10 cellular contexts compared by ENCODE assay signal in the genomic region with DNA sequence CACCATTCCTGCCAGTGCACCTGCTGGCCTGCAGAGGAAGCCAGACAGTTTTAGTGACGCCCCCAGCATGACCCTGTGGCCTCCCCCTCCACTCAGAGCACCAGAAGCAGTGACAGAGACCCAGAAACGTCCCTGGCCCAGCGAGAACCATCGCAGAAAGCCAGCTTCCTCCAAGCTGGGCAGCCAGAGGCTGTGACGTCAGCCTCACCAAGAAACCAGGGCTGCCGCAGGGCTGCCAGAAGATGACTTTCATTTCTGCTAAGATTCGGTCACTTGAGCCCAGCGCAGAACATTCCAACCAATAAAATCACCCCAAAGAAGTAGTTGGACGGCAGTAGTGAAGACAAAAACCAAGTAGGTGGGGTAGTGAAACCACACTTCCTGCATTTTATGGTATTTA. TPM values are rescaled to one million over a fixed set of nuclear protein-coding genes. Genes with fewer than 3 reads are reported as not detected.
A peak's percentile ranks its signal among the peaks of the same experiment; 100 is the strongest.
DNase-seq lines count a peak whose midpoint lies in the region; ATAC-seq and TF ChIP-seq lines count a peak whose summit lies in the region.
"Had no signal": no experiment of that assay in that cellular context is flagged by ENCODE, and none has a peak within 500 bp of the region (broad histone marks: within the 10 kb centered on the region; RNA-seq: fewer than 3 reads in every experiment).

No MANE protein-coding gene starts in this region.

- CTCF ChIA-PET in activated CD8-positive, alpha-beta T cell treated with anti-CD3 and anti-CD28 coated beads for 36 hours (lab: Charles Lee) = interaction anchor here (0.7 to 2.7 kb wide), 3 partner anchors 20 to 113 kb away, joined by 3 to 17 read pairs (median 4); no protein-coding TSS in a partner anchor
- CTCF ChIA-PET in WTC11 (lab: Charles Lee) = interaction anchor here (1.1 to 1.4 kb wide), 2 partner anchors 16 to 20 kb away, joined by 3 to 6 read pairs; no protein-coding TSS in a partner anchor

- H3K9me3 Mint-ChIP-seq in activated CD8-positive, alpha-beta T cell treated with anti-CD3 and anti-CD28 coated beads for 36 hours = no peaks in the 10 kb centered on the region
- H3K9me3 Mint-ChIP-seq in WTC11 = no peaks in the 10 kb centered on the region

- peaks cover 6% of the 10 kb centered on the region for H3K4me1 Mint-ChIP-seq in activated CD8-positive, alpha-beta T cell treated with anti-CD3 and anti-CD28 coated beads for 36 hours (ENCODE audit: low read depth)
- H3K4me1 Mint-ChIP-seq in WTC11 = peaks cover 10% of the 10 kb centered on the region

- no peak overlapping the region for H3K27ac Mint-ChIP-seq in activated CD8-positive, alpha-beta T cell treated with anti-CD3 and anti-CD28 coated beads for 36 hours
- H3K27ac Mint-ChIP-seq in WTC11 = no peak overlapping the region

- no peaks in the 10 kb centered on the region for H3K36me3 Mint-ChIP-seq in activated CD8-positive, alpha-beta T cell treated with anti-CD3 and anti-CD28 coated beads for 36 hours (ENCODE audit: low read depth)
- no peaks in the 10 kb centered on the region for H3K36me3 Mint-ChIP-seq in WTC11

- no peak for TF ChIP-seq CTCF in activated CD8-positive, alpha-beta T cell treated with anti-CD3 and anti-CD28 coated beads for 36 hours (IDR thresholded peaks at IDR 0.05)
- no peak for TF ChIP-seq CTCF in WTC11 (IDR thresholded peaks at IDR 0.05)

- H3K27me3 Mint-ChIP-seq in activated CD8-positive, alpha-beta T cell treated with anti-CD3 and anti-CD28 coated beads for 36 hours = peaks cover 15% of the 10 kb centered on the region
- peaks cover 70% of the 10 kb centered on the region for H3K27me3 Mint-ChIP-seq in WTC11 (ENCODE audit: low read depth)

- H3K4me3 Mint-ChIP-seq in activated CD8-positive, alpha-beta T cell treated with anti-CD3 and anti-CD28 coated beads for 36 hours = no peak overlapping the region
- H3K4me3 Mint-ChIP-seq in WTC11 = no peak overlapping the region

- intact Hi-C loops in activated CD8-positive, alpha-beta T cell treated with anti-CD3 and anti-CD28 coated beads for 36 hours (cut with micrococcal nuclease) = loop anchor here (10.0 kb wide), 1 partner anchor 956 kb away; no protein-coding TSS in a partner anchor

- DNase-seq in ELR (ENCODE audit: low read depth) (peak; percentile 47), pons (ENCODE audit: low spot score) (peak; percentile 37), WTC11 (ENCODE audit: low spot score) (no peak), NCI-H1048 (lab: John Stamatoyannopoulos, UW) (no peak)
- peak; percentile 38 for DNase-seq in activated CD8-positive, alpha-beta T cell treated with anti-CD3 and anti-CD28 coated beads for 36 hours
- DNase-seq: SW 1271 had no signal

- POLR2A ChIA-PET in activated CD8-positive, alpha-beta T cell treated with anti-CD3 and anti-CD28 coated beads for 36 hours (lab: Charles Lee) = no interaction called here
- POLR2A ChIA-PET in WTC11 (lab: Charles Lee) = no interaction called here

- ATAC-seq in HG02981 (IDR thresholded peaks at IDR 0.05; ENCODE audit: unreplicated experiment) (peak; percentile 37), GM21360 (IDR thresholded peaks at IDR 0.05; ENCODE audit: unreplicated experiment) (no peak), WTC11 (no peak), GM21786 (IDR thresholded peaks at IDR 0.05; ENCODE audit: unreplicated experiment) (no peak)
- ATAC-seq in activated CD8-positive, alpha-beta T cell treated with anti-CD3 and anti-CD28 coated beads for 36 hours = no peak
- ATAC-seq: HCT116 had no signal

TF ChIP-seq in WTC11, 78 proteins besides CTCF, POLR2A, EP300 and RAD21 (continues in another document):
- TF ChIP-seq, protein P1, sequence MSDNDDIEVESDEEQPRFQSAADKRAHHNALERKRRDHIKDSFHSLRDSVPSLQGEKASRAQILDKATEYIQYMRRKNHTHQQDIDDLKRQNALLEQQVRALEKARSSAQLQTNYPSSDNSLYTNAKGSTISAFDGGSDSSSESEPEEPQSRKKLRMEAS (CRISPR knock-in tag; IDR thresholded peaks at IDR 0.05) = no peak
- TF ChIP-seq NFATC4 (CRISPR knock-in tag; IDR thresholded peaks at IDR 0.05) (no peak), SMAD4 (CRISPR knock-in tag; IDR thresholded peaks at IDR 0.05) (no peak), FOXK1 (CRISPR knock-in tag; IDR thresholded peaks at IDR 0.05) (no peak), KAT7 (CRISPR knock-in tag; IDR thresholded peaks at IDR 0.05; ENCODE audit: borderline replicate concordance) (no peak), FOXJ3 (CRISPR knock-in tag; IDR thresholded peaks at IDR 0.05; ENCODE audit: borderline replicate concordance) (no peak), NFE2L1 (CRISPR knock-in tag; IDR thresholded peaks at IDR 0.05) (no peak), NFYB (CRISPR knock-in tag; conservative IDR thresholded peaks at IDR 0.05; ENCODE audit: low read depth) (no peak)
- TF ChIP-seq, protein P2, sequence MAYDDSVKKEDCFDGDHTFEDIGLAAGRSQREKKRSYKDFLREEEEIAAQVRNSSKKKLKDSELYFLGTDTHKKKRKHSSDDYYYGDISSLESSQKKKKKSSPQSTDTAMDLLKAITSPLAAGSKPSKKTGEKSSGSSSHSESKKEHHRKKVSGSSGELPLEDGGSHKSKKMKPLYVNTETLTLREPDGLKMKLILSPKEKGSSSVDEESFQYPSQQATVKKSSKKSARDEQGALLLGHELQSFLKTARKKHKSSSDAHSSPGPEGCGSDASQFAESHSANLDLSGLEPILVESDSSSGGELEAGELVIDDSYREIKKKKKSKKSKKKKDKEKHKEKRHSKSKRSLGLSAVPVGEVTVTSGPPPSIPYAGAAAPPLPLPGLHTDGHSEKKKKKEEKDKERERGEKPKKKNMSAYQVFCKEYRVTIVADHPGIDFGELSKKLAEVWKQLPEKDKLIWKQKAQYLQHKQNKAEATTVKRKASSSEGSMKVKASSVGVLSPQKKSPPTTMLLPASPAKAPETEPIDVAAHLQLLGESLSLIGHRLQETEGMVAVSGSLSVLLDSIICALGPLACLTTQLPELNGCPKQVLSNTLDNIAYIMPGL (CRISPR knock-in tag; IDR thresholded peaks at IDR 0.05) = no peak
- TF ChIP-seq, protein P3, sequence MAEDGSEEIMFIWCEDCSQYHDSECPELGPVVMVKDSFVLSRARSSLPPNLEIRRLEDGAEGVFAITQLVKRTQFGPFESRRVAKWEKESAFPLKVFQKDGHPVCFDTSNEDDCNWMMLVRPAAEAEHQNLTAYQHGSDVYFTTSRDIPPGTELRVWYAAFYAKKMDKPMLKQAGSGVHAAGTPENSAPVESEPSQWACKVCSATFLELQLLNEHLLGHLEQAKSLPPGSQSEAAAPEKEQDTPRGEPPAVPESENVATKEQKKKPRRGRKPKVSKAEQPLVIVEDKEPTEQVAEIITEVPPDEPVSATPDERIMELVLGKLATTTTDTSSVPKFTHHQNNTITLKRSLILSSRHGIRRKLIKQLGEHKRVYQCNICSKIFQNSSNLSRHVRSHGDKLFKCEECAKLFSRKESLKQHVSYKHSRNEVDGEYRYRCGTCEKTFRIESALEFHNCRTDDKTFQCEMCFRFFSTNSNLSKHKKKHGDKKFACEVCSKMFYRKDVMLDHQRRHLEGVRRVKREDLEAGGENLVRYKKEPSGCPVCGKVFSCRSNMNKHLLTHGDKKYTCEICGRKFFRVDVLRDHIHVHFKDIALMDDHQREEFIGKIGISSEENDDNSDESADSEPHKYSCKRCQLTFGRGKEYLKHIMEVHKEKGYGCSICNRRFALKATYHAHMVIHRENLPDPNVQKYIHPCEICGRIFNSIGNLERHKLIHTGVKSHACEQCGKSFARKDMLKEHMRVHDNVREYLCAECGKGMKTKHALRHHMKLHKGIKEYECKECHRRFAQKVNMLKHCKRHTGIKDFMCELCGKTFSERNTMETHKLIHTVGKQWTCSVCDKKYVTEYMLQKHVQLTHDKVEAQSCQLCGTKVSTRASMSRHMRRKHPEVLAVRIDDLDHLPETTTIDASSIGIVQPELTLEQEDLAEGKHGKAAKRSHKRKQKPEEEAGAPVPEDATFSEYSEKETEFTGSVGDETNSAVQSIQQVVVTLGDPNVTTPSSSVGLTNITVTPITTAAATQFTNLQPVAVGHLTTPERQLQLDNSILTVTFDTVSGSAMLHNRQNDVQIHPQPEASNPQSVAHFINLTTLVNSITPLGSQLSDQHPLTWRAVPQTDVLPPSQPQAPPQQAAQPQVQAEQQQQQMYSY (CRISPR knock-in tag; IDR thresholded peaks at IDR 0.05) = no peak
- TF ChIP-seq, protein P4, sequence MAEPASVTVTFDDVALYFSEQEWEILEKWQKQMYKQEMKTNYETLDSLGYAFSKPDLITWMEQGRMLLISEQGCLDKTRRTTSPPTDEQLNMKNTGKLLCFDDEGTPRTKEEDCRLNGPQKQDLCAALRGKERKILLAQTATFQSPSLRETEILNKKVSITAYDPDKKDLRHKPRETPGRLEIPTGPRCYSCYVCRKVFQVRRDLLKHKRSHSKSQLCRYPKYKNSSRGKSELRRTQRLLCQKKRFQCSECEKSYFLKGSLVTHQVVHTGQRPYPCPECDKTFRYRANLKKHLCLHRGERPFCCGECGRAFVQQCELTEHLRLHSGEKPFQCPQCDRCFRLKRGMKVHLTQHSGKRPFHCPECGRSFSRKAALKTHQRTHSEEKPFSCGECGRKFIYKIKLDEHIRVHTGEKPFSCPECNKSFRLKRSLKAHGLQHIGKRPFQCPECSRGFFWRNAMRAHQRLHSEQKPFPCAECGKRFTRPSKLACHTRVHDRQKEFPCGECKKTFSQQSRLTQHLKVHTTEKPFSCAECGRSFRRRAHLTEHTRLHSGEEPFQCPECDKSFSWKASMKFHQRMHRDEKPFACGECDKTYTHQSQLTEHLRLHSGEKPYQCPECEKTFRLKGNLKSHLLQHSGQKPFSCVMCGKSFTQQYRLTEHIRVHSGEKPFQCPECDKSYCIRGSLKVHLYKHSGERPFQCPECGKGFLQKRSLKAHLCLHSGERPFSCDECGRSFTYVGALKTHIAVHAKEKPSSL (CRISPR knock-in tag; conservative IDR thresholded peaks at IDR 0.05) = no peak

RNA-seq across cellular contexts. Expression of a gene that starts 29.6 kb away (rescaled TPM):
- 1,000 to 10,000 TPM; 2,861 to 2,981 TPM for total RNA-seq in activated CD8-positive, alpha-beta T cell treated with anti-CD3 and anti-CD28 coated beads for 36 hours
- 1,643 to 1,831 TPM (median 1,818 TPM) in 3 replicates for total RNA-seq in WTC11 (2021)

Comparison
In these comparisons a context has a peak if more than half of its experiments do, and no peak if none do; other contexts are left out.
1. DNase-seq: peak in ELR (single experiment), activated CD8-positive, alpha-beta T cell treated with anti-CD3 and anti-CD28 coated beads for 36 hours (single experiment) and pons (single experiment); none in WTC11 (single experiment) and NCI-H1048 (single experiment).